ENCODE assay signal across 16 cellular contexts in the genomic region with DNA sequence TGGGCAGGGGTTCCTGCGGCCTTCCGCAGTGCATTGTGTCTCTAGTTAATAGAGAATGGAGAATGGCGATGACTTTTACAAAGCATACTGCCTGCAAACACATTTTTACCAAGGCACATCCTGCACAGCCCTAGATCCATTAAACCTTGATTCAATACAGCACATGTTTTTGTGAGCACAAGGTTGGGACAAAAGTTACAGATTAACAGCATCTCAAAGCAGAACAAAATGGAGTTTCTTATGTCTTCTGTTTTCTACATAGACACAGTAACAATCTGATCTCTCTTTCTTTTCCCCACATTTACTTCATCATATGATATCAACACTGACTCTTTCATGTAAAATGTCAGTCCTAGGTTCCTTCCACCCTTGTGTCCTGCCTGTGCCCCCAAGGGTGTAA.
DNase-seq lines count a peak whose midpoint lies in the region; ATAC-seq and TF ChIP-seq lines count a peak whose summit lies in the region.
"Had no signal": no experiment of that assay in that cellular context is flagged by ENCODE, and none has a peak within 500 bp of the region (broad histone marks: within the 10 kb centered on the region; RNA-seq: fewer than 3 reads in every experiment).

No MANE protein-coding gene starts in this region.

- DNase-seq in DND-41 (no peak), SK-MEL-5 (ENCODE audit: low read depth, low spot score) (peak; percentile 27), prostate gland (ENCODE audit: low spot score) (no peak), SIG-M5 (lab: John Stamatoyannopoulos, UW) (no peak), AG08395 (ENCODE audit: low spot score) (no peak)
- no peak for DNase-seq in activated naive CD4-positive, alpha-beta T cell treated with anti-CD3 and anti-CD28 coated beads for 36 hours
- DNase-seq: AML-193, Calu3, DMS79 treated with DMSO at 0.1 percent for 48 hours, GDM1, NCI-H187 treated with DMSO at 0.1 percent for 48 hours, NCI-H2171, NCI-H774 had no signal

- TF ChIP-seq CTCF in DND-41 (IDR thresholded peaks at IDR 0.05; ENCODE audit: borderline replicate concordance, extremely low read depth, low read length, poor library complexity, severe bottlenecking): no peak
- no peak for TF ChIP-seq CTCF in prostate gland (IDR thresholded peaks at IDR 0.05)

- no peaks in the 10 kb centered on the region for H3K27me3 Mint-ChIP-seq in activated naive CD4-positive, alpha-beta T cell treated with anti-CD3 and anti-CD28 coated beads for 36 hours (ENCODE audit: low read depth)

- H3K4me3 ChIP-seq in DND-41 (ENCODE audit: low read depth in 1 of 2, low read length in 2 of 2) (no peak overlapping the region), iPS-18a (ENCODE audit: low read length) (peak overlapping the region; percentile 65), prostate gland (no peak overlapping the region)

- no peak for TF ChIP-seq POLR2A in prostate gland (IDR thresholded peaks at IDR 0.05)

- no peak for ATAC-seq in DND-41 (ENCODE audit: insufficient read depth, low read depth)
- ATAC-seq in GM21360 (IDR thresholded peaks at IDR 0.05; ENCODE audit: unreplicated experiment): no peak
- ATAC-seq: Panc1 had no signal

- no peak overlapping the region for H3K9ac ChIP-seq in DND-41 (ENCODE audit: low read depth, low read length)
- no peak overlapping the region for H3K9ac ChIP-seq in iPS-18a (ENCODE audit: low read length)

- CTCF ChIA-PET in activated naive CD4-positive, alpha-beta T cell treated with anti-CD3 and anti-CD28 coated beads for 36 hours (lab: Charles Lee): no interaction called here

- 86% methylated on average over 3 of the region's 3 CpGs for WGBS in prostate gland

- no peak overlapping the region for H2AFZ ChIP-seq in DND-41 (ENCODE audit: low read depth, low read length)

- peaks cover 63% of the 10 kb centered on the region for H3K4me1 ChIP-seq in DND-41 (ENCODE audit: insufficient read depth, low read length)
- H3K4me1 ChIP-seq in iPS-18a (ENCODE audit: control insufficient read depth, low read depth, low read length): peaks cover 68% of the 10 kb centered on the region
- H3K4me1 ChIP-seq in prostate gland (replicated peaks): peaks cover 16% of the 10 kb centered on the region

- H4K20me1 ChIP-seq in DND-41 (ENCODE audit: insufficient read depth, low read length): no peaks in the 10 kb centered on the region

- H3K79me2 ChIP-seq in DND-41 (ENCODE audit: insufficient read depth, low read length): no peaks in the 10 kb centered on the region

- no peaks in the 10 kb centered on the region for H3K36me3 Mint-ChIP-seq in activated naive CD4-positive, alpha-beta T cell treated with anti-CD3 and anti-CD28 coated beads for 36 hours (ENCODE audit: low read depth)

- H3K9me3 ChIP-seq in DND-41 (ENCODE audit: insufficient read depth, low read length, severe bottlenecking) (no peaks in the 10 kb centered on the region), iPS-18a (ENCODE audit: control insufficient read depth, low read depth, low read length) (no peaks in the 10 kb centered on the region), prostate gland (no peaks in the 10 kb centered on the region)

- no peaks in the 10 kb centered on the region for H3K36me3 ChIP-seq in DND-41 (ENCODE audit: insufficient read depth, low read length)
- H3K36me3 ChIP-seq in iPS-18a (ENCODE audit: control insufficient read depth, low read depth, low read length): no peaks in the 10 kb centered on the region
- no peaks in the 10 kb centered on the region for H3K36me3 ChIP-seq in prostate gland

- in situ Hi-C loops in SK-MEL-5 (cut with HindIII; ENCODE audit: low pct_unique_long_range_greater_than_20kb, low sequenced_read_pairs): no loop called here

- H3K27me3 ChIP-seq in DND-41 (ENCODE audit: insufficient read depth, low read length, poor library complexity): no peaks in the 10 kb centered on the region
- H3K27me3 ChIP-seq in iPS-18a (ENCODE audit: control insufficient read depth, insufficient read depth, low read length): no peaks in the 10 kb centered on the region
- no peaks in the 10 kb centered on the region for H3K27me3 ChIP-seq in prostate gland (replicated peaks; ENCODE audit: insufficient read depth)

- no peaks in the 10 kb centered on the region for H3K4me1 Mint-ChIP-seq in activated naive CD4-positive, alpha-beta T cell treated with anti-CD3 and anti-CD28 coated beads for 36 hours (ENCODE audit: low read depth)

- no peak overlapping the region for H3K4me3 Mint-ChIP-seq in activated naive CD4-positive, alpha-beta T cell treated with anti-CD3 and anti-CD28 coated beads for 36 hours

- no peak overlapping the region for H3K27ac Mint-ChIP-seq in activated naive CD4-positive, alpha-beta T cell treated with anti-CD3 and anti-CD28 coated beads for 36 hours

- no peaks in the 10 kb centered on the region for H3K9me3 Mint-ChIP-seq in activated naive CD4-positive, alpha-beta T cell treated with anti-CD3 and anti-CD28 coated beads for 36 hours

- intact Hi-C loops in prostate gland (cut with DNase I): no loop called here
- intact Hi-C loops in activated naive CD4-positive, alpha-beta T cell treated with anti-CD3 and anti-CD28 coated beads for 36 hours (cut with micrococcal nuclease): no loop called here

- no peak overlapping the region for H3K4me2 ChIP-seq in DND-41 (ENCODE audit: insufficient read depth, low read length)

- H3K27ac ChIP-seq in DND-41 (ENCODE audit: low read length) (peak overlapping the region; percentile 77), iPS-18a (ENCODE audit: low read length) (peak overlapping the region; percentile 48), prostate gland (peak overlapping the region; percentile 21 to 65)
